In genomic region chr2:200747668-200748618, GRCh38 we compare ENCODE assay signal across 1 cellular context.
TF ChIP-seq lines count a peak whose summit lies in the region.

No MANE protein-coding gene starts in this region.

TF ChIP-seq in HepG2, 621 proteins besides CTCF, POLR2A, EP300 and RAD21 (continued from another document and continues in another):
- TF ChIP-seq AKNA (CRISPR knock-in tag; IDR thresholded peaks at IDR 0.05; ENCODE audit: borderline replicate concordance) (no peak), MEF2D (CRISPR knock-in tag; IDR thresholded peaks at IDR 0.05) (peak; percentile 27; the same call in 1 of the 2 replicates), ZNF263 (CRISPR knock-in tag; IDR thresholded peaks at IDR 0.05) (peak; percentile 14; the same call in 1 of the 2 replicates), MTERF4 (CRISPR knock-in tag; IDR thresholded peaks at IDR 0.05) (peak; percentile 51; the same call in 1 of the 2 replicates), PAWR (CRISPR knock-in tag; IDR thresholded peaks at IDR 0.05; ENCODE audit: borderline replicate concordance) (0 out of 2 replicates have a peak, but pooled peaks have one; percentile 59), SMAD1 (CRISPR knock-in tag; IDR thresholded peaks at IDR 0.05; ENCODE audit: borderline replicate concordance, low read depth) (0 out of 2 replicates have a peak, but pooled peaks have one; percentile 22), MED13 (CRISPR knock-in tag; IDR thresholded peaks at IDR 0.05) (peak; percentile 58; the same call in 1 of the 2 replicates), HOXD1 (CRISPR knock-in tag; IDR thresholded peaks at IDR 0.05) (0 out of 2 replicates have a peak, but pooled peaks have one; percentile 17), SP1 (IDR thresholded peaks at IDR 0.05) (no peak), SP1 (CRISPR knock-in tag; IDR thresholded peaks at IDR 0.05) (no peak), HNRNPH1 (optimal IDR thresholded peaks at IDR 0.05; ENCODE audit: low read depth, low read length) (no peak), RNF2 (conservative IDR thresholded peaks at IDR 0.05; ENCODE audit: low read depth) (no peak), ZNF550 (CRISPR knock-in tag; IDR thresholded peaks at IDR 0.05; ENCODE audit: borderline replicate concordance) (no peak), RELA (CRISPR knock-in tag; IDR thresholded peaks at IDR 0.05) (no peak), ZNF75D (CRISPR knock-in tag; IDR thresholded peaks at IDR 0.05; ENCODE audit: borderline replicate concordance) (no peak), HOXA9 (CRISPR knock-in tag; IDR thresholded peaks at IDR 0.05; ENCODE audit: borderline replicate concordance) (0 out of 2 replicates have a peak, but pooled peaks have one; percentile 54), IRF1 (CRISPR knock-in tag; IDR thresholded peaks at IDR 0.05; ENCODE audit: low read depth) (no peak), ZNF530 (CRISPR knock-in tag; IDR thresholded peaks at IDR 0.05; ENCODE audit: low read depth) (no peak), ZNF775 (CRISPR knock-in tag; IDR thresholded peaks at IDR 0.05; ENCODE audit: borderline replicate concordance) (no peak), ZGPAT (CRISPR knock-in tag; IDR thresholded peaks at IDR 0.05) (peak; percentile 76), RERE (CRISPR knock-in tag; IDR thresholded peaks at IDR 0.05; ENCODE audit: low read depth) (peak; percentile 98), RXRB (CRISPR knock-in tag; IDR thresholded peaks at IDR 0.05; ENCODE audit: borderline replicate concordance) (peak; percentile 73; the same call in 1 of the 2 replicates), ELF3 (CRISPR knock-in tag; IDR thresholded peaks at IDR 0.05) (peak; percentile 66), POLR2G (IDR thresholded peaks at IDR 0.05; ENCODE audit: low read depth, low read length) (peak; percentile 62), ERF (CRISPR knock-in tag; IDR thresholded peaks at IDR 0.05) (peak; percentile 68; the same call in 1 of the 2 replicates), ZBTB3 (CRISPR knock-in tag; IDR thresholded peaks at IDR 0.05; ENCODE audit: borderline replicate concordance, low read depth) (no peak), ZSCAN30 (CRISPR knock-in tag; IDR thresholded peaks at IDR 0.05) (no peak), CCDC6 (CRISPR knock-in tag; IDR thresholded peaks at IDR 0.05) (peak; percentile 52; the same call in 1 of the 2 replicates), ZNF784 (CRISPR knock-in tag; IDR thresholded peaks at IDR 0.05; ENCODE audit: borderline replicate concordance) (no peak), AHDC1 (CRISPR knock-in tag; IDR thresholded peaks at IDR 0.05; ENCODE audit: borderline replicate concordance) (peak; percentile 78; the same call in 1 of the 2 replicates), ZNF841 (CRISPR knock-in tag; IDR thresholded peaks at IDR 0.05; ENCODE audit: borderline replicate concordance) (0 out of 2 replicates have a peak, but pooled peaks have one; percentile 45), PRMT3 (CRISPR knock-in tag; IDR thresholded peaks at IDR 0.05; ENCODE audit: borderline replicate concordance, low read depth) (no peak), MAZ (IDR thresholded peaks at IDR 0.05; ENCODE audit: borderline replicate concordance, low read depth, low read length) (no peak), MAZ (CRISPR knock-in tag; IDR thresholded peaks at IDR 0.05; ENCODE audit: low read depth) (peak; percentile 38), ZBTB34 (CRISPR knock-in tag; IDR thresholded peaks at IDR 0.05) (peak; percentile 62; the same call in 1 of the 2 replicates), ZNF766 (CRISPR knock-in tag; IDR thresholded peaks at IDR 0.05; ENCODE audit: borderline replicate concordance) (peak; percentile 86; the same call in 1 of the 2 replicates), ZNF720 (CRISPR knock-in tag; IDR thresholded peaks at IDR 0.05) (no peak), ZNF776 (CRISPR knock-in tag; IDR thresholded peaks at IDR 0.05) (no peak)
